In the genomic region with DNA sequence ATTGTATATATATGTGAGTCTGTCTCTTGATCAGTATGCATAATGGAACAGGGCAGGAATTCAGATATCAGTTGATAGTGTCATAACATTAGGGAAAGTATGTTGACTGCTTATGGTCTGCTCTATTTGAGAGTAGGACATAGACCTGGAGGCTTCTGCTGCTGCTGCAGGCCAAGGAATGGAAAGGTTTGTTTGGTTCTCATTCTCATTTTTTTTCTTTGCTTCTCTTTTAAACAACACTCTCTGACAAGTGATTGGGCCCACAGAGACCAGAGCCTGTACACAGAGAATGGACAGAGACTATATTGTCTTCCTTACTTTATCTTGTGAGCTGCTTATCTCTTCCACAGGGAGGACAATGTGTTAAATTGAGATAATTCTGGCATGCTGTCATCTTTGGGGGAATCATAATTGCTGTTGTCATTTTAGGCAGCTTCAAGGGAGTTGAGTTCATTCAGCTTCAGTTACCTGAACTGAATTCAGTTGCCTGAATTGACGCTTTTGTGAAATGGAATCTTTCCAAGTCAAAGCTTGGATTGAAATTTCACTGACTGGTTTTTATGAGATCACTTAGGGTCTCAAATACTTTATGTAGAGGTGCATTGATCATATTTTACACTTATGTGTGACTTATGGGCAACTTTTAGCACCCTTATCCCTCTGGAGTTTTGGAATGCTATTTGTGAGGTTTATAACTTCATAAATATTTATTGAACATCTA, we compare ENCODE assay signal across 1 cellular context.
A peak's percentile ranks its signal among the peaks of the same experiment; 100 is the strongest.
TF ChIP-seq lines count a peak whose summit lies in the region.

No MANE protein-coding gene starts in this region.

TF ChIP-seq in K562, 482 proteins besides CTCF, POLR2A, EP300 and RAD21 (continued from another document and continues in another):
- TF ChIP-seq, protein P1, sequence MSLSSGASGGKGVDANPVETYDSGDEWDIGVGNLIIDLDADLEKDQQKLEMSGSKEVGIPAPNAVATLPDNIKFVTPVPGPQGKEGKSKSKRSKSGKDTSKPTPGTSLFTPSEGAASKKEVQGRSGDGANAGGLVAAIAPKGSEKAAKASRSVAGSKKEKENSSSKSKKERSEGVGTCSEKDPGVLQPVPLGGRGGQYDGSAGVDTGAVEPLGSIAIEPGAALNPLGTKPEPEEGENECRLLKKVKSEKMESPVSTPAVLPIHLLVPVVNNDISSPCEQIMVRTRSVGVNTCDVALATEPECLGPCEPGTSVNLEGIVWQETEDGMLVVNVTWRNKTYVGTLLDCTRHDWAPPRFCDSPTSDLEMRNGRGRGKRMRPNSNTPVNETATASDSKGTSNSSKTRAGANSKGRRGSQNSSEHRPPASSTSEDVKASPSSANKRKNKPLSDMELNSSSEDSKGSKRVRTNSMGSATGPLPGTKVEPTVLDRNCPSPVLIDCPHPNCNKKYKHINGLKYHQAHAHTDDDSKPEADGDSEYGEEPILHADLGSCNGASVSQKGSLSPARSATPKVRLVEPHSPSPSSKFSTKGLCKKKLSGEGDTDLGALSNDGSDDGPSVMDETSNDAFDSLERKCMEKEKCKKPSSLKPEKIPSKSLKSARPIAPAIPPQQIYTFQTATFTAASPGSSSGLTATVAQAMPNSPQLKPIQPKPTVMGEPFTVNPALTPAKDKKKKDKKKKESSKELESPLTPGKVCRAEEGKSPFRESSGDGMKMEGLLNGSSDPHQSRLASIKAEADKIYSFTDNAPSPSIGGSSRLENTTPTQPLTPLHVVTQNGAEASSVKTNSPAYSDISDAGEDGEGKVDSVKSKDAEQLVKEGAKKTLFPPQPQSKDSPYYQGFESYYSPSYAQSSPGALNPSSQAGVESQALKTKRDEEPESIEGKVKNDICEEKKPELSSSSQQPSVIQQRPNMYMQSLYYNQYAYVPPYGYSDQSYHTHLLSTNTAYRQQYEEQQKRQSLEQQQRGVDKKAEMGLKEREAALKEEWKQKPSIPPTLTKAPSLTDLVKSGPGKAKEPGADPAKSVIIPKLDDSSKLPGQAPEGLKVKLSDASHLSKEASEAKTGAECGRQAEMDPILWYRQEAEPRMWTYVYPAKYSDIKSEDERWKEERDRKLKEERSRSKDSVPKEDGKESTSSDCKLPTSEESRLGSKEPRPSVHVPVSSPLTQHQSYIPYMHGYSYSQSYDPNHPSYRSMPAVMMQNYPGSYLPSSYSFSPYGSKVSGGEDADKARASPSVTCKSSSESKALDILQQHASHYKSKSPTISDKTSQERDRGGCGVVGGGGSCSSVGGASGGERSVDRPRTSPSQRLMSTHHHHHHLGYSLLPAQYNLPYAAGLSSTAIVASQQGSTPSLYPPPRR (CRISPR knock-in tag; IDR thresholded peaks at IDR 0.05; ENCODE audit: borderline replicate concordance) = no peak
- no peak; the same call in 1 of the 2 replicates for TF ChIP-seq ZNF668 (CRISPR knock-in tag; IDR thresholded peaks at IDR 0.05)
- TF ChIP-seq CHD2 (IDR thresholded peaks at IDR 0.05; ENCODE audit: low read depth, low read length) = no peak
- TF ChIP-seq KLF16 (IDR thresholded peaks at IDR 0.05) = peak; percentile 96
- peak; percentile 76; the same call in 1 of the 2 replicates for TF ChIP-seq NFRKB (IDR thresholded peaks at IDR 0.05; ENCODE audit: low read depth)
- no peak for TF ChIP-seq NR2F6 (CRISPR knock-in tag; IDR thresholded peaks at IDR 0.05)
- TF ChIP-seq RBM15 (IDR thresholded peaks at IDR 0.05; ENCODE audit: insufficient read depth, low read length) = no peak
- TF ChIP-seq, protein P2, sequence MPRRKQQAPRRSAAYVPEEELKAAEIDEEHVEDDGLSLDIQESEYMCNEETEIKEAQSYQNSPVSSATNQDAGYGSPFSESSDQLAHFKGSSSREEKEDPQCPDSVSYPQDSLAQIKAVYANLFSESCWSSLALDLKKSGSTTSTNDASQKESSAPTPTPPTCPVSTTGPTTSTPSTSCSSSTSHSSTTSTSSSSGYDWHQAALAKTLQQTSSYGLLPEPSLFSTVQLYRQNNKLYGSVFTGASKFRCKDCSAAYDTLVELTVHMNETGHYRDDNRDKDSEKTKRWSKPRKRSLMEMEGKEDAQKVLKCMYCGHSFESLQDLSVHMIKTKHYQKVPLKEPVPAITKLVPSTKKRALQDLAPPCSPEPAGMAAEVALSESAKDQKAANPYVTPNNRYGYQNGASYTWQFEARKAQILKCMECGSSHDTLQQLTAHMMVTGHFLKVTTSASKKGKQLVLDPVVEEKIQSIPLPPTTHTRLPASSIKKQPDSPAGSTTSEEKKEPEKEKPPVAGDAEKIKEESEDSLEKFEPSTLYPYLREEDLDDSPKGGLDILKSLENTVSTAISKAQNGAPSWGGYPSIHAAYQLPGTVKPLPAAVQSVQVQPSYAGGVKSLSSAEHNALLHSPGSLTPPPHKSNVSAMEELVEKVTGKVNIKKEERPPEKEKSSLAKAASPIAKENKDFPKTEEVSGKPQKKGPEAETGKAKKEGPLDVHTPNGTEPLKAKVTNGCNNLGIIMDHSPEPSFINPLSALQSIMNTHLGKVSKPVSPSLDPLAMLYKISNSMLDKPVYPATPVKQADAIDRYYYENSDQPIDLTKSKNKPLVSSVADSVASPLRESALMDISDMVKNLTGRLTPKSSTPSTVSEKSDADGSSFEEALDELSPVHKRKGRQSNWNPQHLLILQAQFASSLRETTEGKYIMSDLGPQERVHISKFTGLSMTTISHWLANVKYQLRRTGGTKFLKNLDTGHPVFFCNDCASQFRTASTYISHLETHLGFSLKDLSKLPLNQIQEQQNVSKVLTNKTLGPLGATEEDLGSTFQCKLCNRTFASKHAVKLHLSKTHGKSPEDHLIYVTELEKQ (CRISPR knock-in tag; IDR thresholded peaks at IDR 0.05) = no peak
- TF ChIP-seq HOXB6 (CRISPR knock-in tag; IDR thresholded peaks at IDR 0.05; ENCODE audit: borderline replicate concordance) = no peak
- no peak for TF ChIP-seq MIER1 (IDR thresholded peaks at IDR 0.05; ENCODE audit: low read depth)
- TF ChIP-seq POLR3G (IDR thresholded peaks at IDR 0.05; ENCODE audit: extremely low read depth, insufficient read length, insufficient replicate concordance) = no peak
- no peak for TF ChIP-seq RBM34 (IDR thresholded peaks at IDR 0.05; ENCODE audit: borderline replicate concordance, insufficient read depth, low read length)
- peak; percentile 73 for TF ChIP-seq ZNF239 (CRISPR knock-in tag; IDR thresholded peaks at IDR 0.05)
- TF ChIP-seq, protein P3, sequence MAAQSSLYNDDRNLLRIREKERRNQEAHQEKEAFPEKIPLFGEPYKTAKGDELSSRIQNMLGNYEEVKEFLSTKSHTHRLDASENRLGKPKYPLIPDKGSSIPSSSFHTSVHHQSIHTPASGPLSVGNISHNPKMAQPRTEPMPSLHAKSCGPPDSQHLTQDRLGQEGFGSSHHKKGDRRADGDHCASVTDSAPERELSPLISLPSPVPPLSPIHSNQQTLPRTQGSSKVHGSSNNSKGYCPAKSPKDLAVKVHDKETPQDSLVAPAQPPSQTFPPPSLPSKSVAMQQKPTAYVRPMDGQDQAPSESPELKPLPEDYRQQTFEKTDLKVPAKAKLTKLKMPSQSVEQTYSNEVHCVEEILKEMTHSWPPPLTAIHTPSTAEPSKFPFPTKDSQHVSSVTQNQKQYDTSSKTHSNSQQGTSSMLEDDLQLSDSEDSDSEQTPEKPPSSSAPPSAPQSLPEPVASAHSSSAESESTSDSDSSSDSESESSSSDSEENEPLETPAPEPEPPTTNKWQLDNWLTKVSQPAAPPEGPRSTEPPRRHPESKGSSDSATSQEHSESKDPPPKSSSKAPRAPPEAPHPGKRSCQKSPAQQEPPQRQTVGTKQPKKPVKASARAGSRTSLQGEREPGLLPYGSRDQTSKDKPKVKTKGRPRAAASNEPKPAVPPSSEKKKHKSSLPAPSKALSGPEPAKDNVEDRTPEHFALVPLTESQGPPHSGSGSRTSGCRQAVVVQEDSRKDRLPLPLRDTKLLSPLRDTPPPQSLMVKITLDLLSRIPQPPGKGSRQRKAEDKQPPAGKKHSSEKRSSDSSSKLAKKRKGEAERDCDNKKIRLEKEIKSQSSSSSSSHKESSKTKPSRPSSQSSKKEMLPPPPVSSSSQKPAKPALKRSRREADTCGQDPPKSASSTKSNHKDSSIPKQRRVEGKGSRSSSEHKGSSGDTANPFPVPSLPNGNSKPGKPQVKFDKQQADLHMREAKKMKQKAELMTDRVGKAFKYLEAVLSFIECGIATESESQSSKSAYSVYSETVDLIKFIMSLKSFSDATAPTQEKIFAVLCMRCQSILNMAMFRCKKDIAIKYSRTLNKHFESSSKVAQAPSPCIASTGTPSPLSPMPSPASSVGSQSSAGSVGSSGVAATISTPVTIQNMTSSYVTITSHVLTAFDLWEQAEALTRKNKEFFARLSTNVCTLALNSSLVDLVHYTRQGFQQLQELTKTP (IDR thresholded peaks at IDR 0.05; ENCODE audit: low read depth in 1 of 2, partially characterized antibody in 2 of 2) = peak; percentile 56 to 90
- no peak for TF ChIP-seq NR1H2 (CRISPR knock-in tag; IDR thresholded peaks at IDR 0.05)
- TF ChIP-seq ZC3H11A (IDR thresholded peaks at IDR 0.05; ENCODE audit: low read depth, low read length) = no peak; the same call in 1 of the 2 replicates
- 0 out of 2 replicates have a peak, but pooled peaks have one; percentile 10 for TF ChIP-seq KAT7 (CRISPR knock-in tag; IDR thresholded peaks at IDR 0.05; ENCODE audit: borderline replicate concordance)
- no peak for TF ChIP-seq ZZZ3 (IDR thresholded peaks at IDR 0.05)
- TF ChIP-seq, protein P4, sequence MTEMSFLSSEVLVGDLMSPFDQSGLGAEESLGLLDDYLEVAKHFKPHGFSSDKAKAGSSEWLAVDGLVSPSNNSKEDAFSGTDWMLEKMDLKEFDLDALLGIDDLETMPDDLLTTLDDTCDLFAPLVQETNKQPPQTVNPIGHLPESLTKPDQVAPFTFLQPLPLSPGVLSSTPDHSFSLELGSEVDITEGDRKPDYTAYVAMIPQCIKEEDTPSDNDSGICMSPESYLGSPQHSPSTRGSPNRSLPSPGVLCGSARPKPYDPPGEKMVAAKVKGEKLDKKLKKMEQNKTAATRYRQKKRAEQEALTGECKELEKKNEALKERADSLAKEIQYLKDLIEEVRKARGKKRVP (CRISPR knock-in tag; IDR thresholded peaks at IDR 0.05) = no peak; the same call in none of the 2 replicates
- TF ChIP-seq, protein P5, sequence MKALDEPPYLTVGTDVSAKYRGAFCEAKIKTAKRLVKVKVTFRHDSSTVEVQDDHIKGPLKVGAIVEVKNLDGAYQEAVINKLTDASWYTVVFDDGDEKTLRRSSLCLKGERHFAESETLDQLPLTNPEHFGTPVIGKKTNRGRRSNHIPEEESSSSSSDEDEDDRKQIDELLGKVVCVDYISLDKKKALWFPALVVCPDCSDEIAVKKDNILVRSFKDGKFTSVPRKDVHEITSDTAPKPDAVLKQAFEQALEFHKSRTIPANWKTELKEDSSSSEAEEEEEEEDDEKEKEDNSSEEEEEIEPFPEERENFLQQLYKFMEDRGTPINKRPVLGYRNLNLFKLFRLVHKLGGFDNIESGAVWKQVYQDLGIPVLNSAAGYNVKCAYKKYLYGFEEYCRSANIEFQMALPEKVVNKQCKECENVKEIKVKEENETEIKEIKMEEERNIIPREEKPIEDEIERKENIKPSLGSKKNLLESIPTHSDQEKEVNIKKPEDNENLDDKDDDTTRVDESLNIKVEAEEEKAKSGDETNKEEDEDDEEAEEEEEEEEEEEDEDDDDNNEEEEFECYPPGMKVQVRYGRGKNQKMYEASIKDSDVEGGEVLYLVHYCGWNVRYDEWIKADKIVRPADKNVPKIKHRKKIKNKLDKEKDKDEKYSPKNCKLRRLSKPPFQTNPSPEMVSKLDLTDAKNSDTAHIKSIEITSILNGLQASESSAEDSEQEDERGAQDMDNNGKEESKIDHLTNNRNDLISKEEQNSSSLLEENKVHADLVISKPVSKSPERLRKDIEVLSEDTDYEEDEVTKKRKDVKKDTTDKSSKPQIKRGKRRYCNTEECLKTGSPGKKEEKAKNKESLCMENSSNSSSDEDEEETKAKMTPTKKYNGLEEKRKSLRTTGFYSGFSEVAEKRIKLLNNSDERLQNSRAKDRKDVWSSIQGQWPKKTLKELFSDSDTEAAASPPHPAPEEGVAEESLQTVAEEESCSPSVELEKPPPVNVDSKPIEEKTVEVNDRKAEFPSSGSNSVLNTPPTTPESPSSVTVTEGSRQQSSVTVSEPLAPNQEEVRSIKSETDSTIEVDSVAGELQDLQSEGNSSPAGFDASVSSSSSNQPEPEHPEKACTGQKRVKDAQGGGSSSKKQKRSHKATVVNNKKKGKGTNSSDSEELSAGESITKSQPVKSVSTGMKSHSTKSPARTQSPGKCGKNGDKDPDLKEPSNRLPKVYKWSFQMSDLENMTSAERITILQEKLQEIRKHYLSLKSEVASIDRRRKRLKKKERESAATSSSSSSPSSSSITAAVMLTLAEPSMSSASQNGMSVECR (CRISPR knock-in tag; IDR thresholded peaks at IDR 0.05) = 0 out of 2 replicates have a peak, but pooled peaks have one; percentile 36
- TF ChIP-seq FOXJ2 (tag; IDR thresholded peaks at IDR 0.05) = peak; percentile 65; the same call in 1 of the 2 replicates
- TF ChIP-seq, protein P6, sequence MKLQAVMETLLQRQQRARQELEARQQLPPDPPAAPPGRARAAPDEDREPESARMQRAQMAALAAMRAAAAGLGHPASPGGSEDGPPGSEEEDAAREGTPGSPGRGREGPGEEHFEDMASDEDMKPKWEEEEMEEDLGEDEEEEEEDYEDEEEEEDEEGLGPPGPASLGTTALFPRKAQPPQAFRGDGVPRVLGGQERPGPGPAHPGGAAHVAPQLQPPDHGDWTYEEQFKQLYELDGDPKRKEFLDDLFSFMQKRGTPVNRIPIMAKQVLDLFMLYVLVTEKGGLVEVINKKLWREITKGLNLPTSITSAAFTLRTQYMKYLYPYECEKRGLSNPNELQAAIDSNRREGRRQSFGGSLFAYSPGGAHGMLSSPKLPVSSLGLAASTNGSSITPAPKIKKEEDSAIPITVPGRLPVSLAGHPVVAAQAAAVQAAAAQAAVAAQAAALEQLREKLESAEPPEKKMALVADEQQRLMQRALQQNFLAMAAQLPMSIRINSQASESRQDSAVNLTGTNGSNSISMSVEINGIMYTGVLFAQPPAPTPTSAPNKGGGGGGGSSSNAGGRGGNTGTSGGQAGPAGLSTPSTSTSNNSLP (IDR thresholded peaks at IDR 0.05; ENCODE audit: borderline replicate concordance, low read depth, low read length) = peak; percentile 96
- peak; percentile 98 for TF ChIP-seq HDAC2 (IDR thresholded peaks at IDR 0.05)
- TF ChIP-seq, protein P7, sequence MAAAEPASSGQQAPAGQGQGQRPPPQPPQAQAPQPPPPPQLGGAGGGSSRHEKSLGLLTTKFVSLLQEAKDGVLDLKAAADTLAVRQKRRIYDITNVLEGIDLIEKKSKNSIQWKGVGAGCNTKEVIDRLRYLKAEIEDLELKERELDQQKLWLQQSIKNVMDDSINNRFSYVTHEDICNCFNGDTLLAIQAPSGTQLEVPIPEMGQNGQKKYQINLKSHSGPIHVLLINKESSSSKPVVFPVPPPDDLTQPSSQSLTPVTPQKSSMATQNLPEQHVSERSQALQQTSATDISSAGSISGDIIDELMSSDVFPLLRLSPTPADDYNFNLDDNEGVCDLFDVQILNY (CRISPR knock-in tag; IDR thresholded peaks at IDR 0.05) = no peak
- TF ChIP-seq, protein P8, sequence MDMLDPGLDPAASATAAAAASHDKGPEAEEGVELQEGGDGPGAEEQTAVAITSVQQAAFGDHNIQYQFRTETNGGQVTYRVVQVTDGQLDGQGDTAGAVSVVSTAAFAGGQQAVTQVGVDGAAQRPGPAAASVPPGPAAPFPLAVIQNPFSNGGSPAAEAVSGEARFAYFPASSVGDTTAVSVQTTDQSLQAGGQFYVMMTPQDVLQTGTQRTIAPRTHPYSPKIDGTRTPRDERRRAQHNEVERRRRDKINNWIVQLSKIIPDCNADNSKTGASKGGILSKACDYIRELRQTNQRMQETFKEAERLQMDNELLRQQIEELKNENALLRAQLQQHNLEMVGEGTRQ (CRISPR knock-in tag; IDR thresholded peaks at IDR 0.05) = no peak
- TF ChIP-seq MXI1 (IDR thresholded peaks at IDR 0.05; ENCODE audit: low read depth, low read length) = no peak; the same call in 1 of the 2 replicates
- TF ChIP-seq KLF1 (tag; IDR thresholded peaks at IDR 0.05) = no peak
- TF ChIP-seq, protein P9, sequence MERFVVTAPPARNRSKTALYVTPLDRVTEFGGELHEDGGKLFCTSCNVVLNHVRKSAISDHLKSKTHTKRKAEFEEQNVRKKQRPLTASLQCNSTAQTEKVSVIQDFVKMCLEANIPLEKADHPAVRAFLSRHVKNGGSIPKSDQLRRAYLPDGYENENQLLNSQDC (CRISPR knock-in tag; IDR thresholded peaks at IDR 0.05) = no peak
- peak; percentile 96 for TF ChIP-seq ETV5 (CRISPR knock-in tag; IDR thresholded peaks at IDR 0.05; ENCODE audit: low read depth)
- peak; percentile 93 for TF ChIP-seq POLR2AphosphoS5 (IDR thresholded peaks at IDR 0.05; ENCODE audit: control insufficient read depth, insufficient read depth, low read depth, low read length)
- peak; percentile 62 for TF ChIP-seq BHLHE40 (IDR thresholded peaks at IDR 0.05; ENCODE audit: low read length)
